28 cellular contexts compared by ENCODE assay signal in the genomic region with DNA sequence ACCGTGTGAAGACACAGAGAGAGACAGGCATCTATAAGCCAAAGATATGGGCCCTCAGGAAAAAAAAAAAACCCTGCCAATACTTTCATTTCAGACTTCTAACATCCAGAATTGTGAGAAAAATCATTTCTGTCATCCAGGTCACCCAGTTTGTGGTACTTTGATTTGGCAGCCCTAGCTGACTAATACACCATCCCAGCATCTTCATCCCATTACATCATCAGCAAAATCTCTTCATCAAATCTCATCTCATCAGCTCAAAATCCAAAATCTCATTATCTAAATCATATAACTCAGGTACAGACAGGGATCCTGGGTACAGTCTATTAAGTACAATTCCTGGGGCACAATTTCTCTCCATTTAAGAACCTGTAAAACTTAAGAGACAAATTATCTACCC. TPM values are rescaled to one million over a fixed set of nuclear protein-coding genes. Genes with fewer than 3 reads are reported as not detected.
"Had no signal": no experiment of that assay in that cellular context is flagged by ENCODE, and none has a peak within 500 bp of the region (broad histone marks: within the 10 kb centered on the region; RNA-seq: fewer than 3 reads in every experiment).

No MANE protein-coding gene starts in this region.

- H3K4me2 ChIP-seq: KMS-11, SK-N-SH had no signal

- H3K4me3 ChIP-seq: MG63, SJCRH30 had no signal

- H3K4me1 Mint-ChIP-seq: activated naive CD4-positive, alpha-beta T cell treated with anti-CD3 and anti-CD28 coated beads, Interleukin-2, amount 10 ng/mL, durations not matched to agents 7 days and 5 days; activated naive CD8-positive, alpha-beta T cell treated with anti-CD3 and anti-CD28 coated beads for 36 hours; central memory CD8-positive, alpha-beta T cell had no signal

- H3K9me3 Mint-ChIP-seq: activated CD4-positive, alpha-beta memory T cell treated with anti-CD3 and anti-CD28 coated beads, Interleukin-2, amount 10 ng/mL, durations not matched to agents 7 days and 5 days; activated naive CD4-positive, alpha-beta T cell treated with anti-CD3 and anti-CD28 coated beads, Interleukin-2, amount 10 ng/mL, durations not matched to agents 7 days and 5 days; activated naive CD8-positive, alpha-beta T cell treated with anti-CD3 and anti-CD28 coated beads for 36 hours; activated T-helper 2 cell treated with anti-CD3 and anti-CD28 coated beads, Interferon-gamma antibody, Interleukin-2, Interleukin-4, amounts not matched to agents 10 μg/mL and 5 μg/mL and 100 μg/mL, durations not matched to agents 14 hours and 24 hours and 36 hours; central memory CD8-positive, alpha-beta T cell had no signal

- H3K9me3 ChIP-seq: MG63, SJCRH30, SK-N-SH had no signal

- H3K27me3 ChIP-seq: MG63, SJCRH30 had no signal

- H3K27ac Mint-ChIP-seq: activated CD4-positive, alpha-beta memory T cell treated with anti-CD3 and anti-CD28 coated beads, Interleukin-2, amount 10 ng/mL, durations not matched to agents 7 days and 5 days; activated CD4-positive, alpha-beta T cell treated with anti-CD3 and anti-CD28 coated beads for 36 hours; activated naive CD4-positive, alpha-beta T cell treated with anti-CD3 and anti-CD28 coated beads, Interleukin-2, amount 10 ng/mL, durations not matched to agents 7 days and 5 days; activated naive CD8-positive, alpha-beta T cell treated with anti-CD3 and anti-CD28 coated beads for 36 hours; activated T-helper 2 cell treated with anti-CD3 and anti-CD28 coated beads, Interferon-gamma antibody, Interleukin-2, Interleukin-4, amounts not matched to agents 10 μg/mL and 5 μg/mL and 100 μg/mL, durations not matched to agents 14 hours and 24 hours and 36 hours had no signal

- H3K4me3 Mint-ChIP-seq: activated CD4-positive, alpha-beta memory T cell treated with anti-CD3 and anti-CD28 coated beads, Interleukin-2, amount 10 ng/mL, durations not matched to agents 7 days and 5 days; activated CD4-positive, alpha-beta T cell treated with anti-CD3 and anti-CD28 coated beads for 36 hours; activated naive CD4-positive, alpha-beta T cell treated with anti-CD3 and anti-CD28 coated beads, Interleukin-2, amount 10 ng/mL, durations not matched to agents 7 days and 5 days; activated naive CD8-positive, alpha-beta T cell treated with anti-CD3 and anti-CD28 coated beads for 36 hours; central memory CD8-positive, alpha-beta T cell had no signal

- H3K27me3 Mint-ChIP-seq: activated CD4-positive, alpha-beta T cell treated with anti-CD3 and anti-CD28 coated beads for 36 hours had no signal

- H3K27ac ChIP-seq: KMS-11, SJCRH30, VCaP had no signal

- H3K4me1 ChIP-seq: SJCRH30 had no signal

- H3K36me3 ChIP-seq: MG63, SJCRH30 had no signal

- H3K9ac ChIP-seq: KMS-11, SK-N-SH had no signal

- ATAC-seq: activated CD4-positive, alpha-beta T cell treated with anti-CD3 and anti-CD28 coated beads for 36 hours; Panc1 had no signal

- H3K36me3 Mint-ChIP-seq: activated naive CD4-positive, alpha-beta T cell treated with anti-CD3 and anti-CD28 coated beads, Interleukin-2, amount 10 ng/mL, durations not matched to agents 7 days and 5 days; activated naive CD8-positive, alpha-beta T cell treated with anti-CD3 and anti-CD28 coated beads for 36 hours had no signal

- DNase-seq: activated CD4-positive, alpha-beta memory T cell treated with anti-CD3 and anti-CD28 coated beads, Interleukin-2, amount 10 ng/mL, durations not matched to agents 7 days and 5 days; activated CD4-positive, alpha-beta T cell treated with anti-CD3 and anti-CD28 coated beads for 36 hours; activated CD4-positive, alpha-beta T cell treated with anti-CD3 and anti-CD28 coated beads, Interleukin-2, amount 50 U/mL, for 1 hour; activated gamma-delta T cell treated with Interleukin-2 at 50 U/mL for 16 hours; activated naive CD4-positive, alpha-beta T cell treated with anti-CD3 and anti-CD28 coated beads, Interleukin-2, amount 10 ng/mL, durations not matched to agents 7 days and 5 days; activated naive CD8-positive, alpha-beta T cell treated with anti-CD3 and anti-CD28 coated beads for 36 hours; activated T-cell treated with anti-CD3 and anti-CD28 coated beads for 4 hours; activated T-cell treated with anti-CD3 and anti-CD28 coated beads, Interleukin-2, amount 50 U/mL, for 48 hours; anterior cingulate cortex; NCI-H1105; NCI-H1436; NCI-H187; NCI-H2081 treated with DMSO at 0.1 percent for 48 hours; NCI-H446; NCI-H524; Right ventricle myocardium superior; RPMI8226; SJCRH30; SK-N-SH had no signal

RNA-seq across cellular contexts. Expression of a gene that starts 51.9 kb away (rescaled TPM):
- total RNA-seq: activated CD4-positive, alpha-beta memory T cell treated with anti-CD3 and anti-CD28 coated beads, Interleukin-2, amount 10 ng/mL, durations not matched to agents 7 days and 5 days; activated CD4-positive, alpha-beta T cell treated with anti-CD3 and anti-CD28 coated beads for 36 hours; activated CD8-positive, alpha-beta memory T cell treated with anti-CD3 and anti-CD28 coated beads for 36 hours; activated naive CD8-positive, alpha-beta T cell treated with anti-CD3 and anti-CD28 coated beads for 36 hours; activated T-helper 2 cell treated with anti-CD3 and anti-CD28 coated beads, Interferon-gamma antibody, Interleukin-2, Interleukin-4, amounts not matched to agents 10 μg/mL and 5 μg/mL and 100 μg/mL, durations not matched to agents 14 hours and 24 hours and 36 hours; Right ventricle myocardium superior; SJCRH30; T-helper 2 cell treated with Interferon-gamma antibody and Interleukin-4, amounts not matched to agents 100 ng/mL and 5 ng/mL, for 36 hours had no signal
- polyA plus RNA-seq: adipose tissue, SK-N-SH had no signal
